In genomic region chr10:43322769-43323168, GRCh38 we compare ENCODE assay signal across 8 cellular contexts. TPM values are rescaled to one million over a fixed set of nuclear protein-coding genes. Genes with fewer than 3 reads are reported as not detected.
DNase-seq lines count a peak whose midpoint lies in the region; ATAC-seq lines count a peak whose summit lies in the region.

No MANE protein-coding gene starts in this region.

- peak; percentile 51 to 79 for DNase-seq in NCI-H187 (lab: John Stamatoyannopoulos, UW)
- peak; percentile 86 to 88 for DNase-seq in activated T-cell treated with anti-CD3 and anti-CD28 coated beads, Interleukin-2, amount 50 U/mL, for 48 hours
- DNase-seq in epithelial cell of prostate (ENCODE audit: low read depth, low spot score): peak; percentile 29
- peak; percentile 95 for DNase-seq in mesenteric fat pad (ENCODE audit: low spot score)
- DNase-seq in stimulated activated CD4-positive, alpha-beta T cell treated with anti-CD3 and anti-CD28 coated beads, TNF-alpha, amount 100 ng/mL, for 24 hours (ENCODE audit: low read depth in 3 of 3): peak; percentile 65 to 88 (median 67)
- no peak for DNase-seq in AML-193 (lab: John Stamatoyannopoulos, UW)
- no peak for DNase-seq in HuH-7.5 (ENCODE audit: low spot score)

- peak; percentile 92 for ATAC-seq in GM19463 (IDR thresholded peaks at IDR 0.05; ENCODE audit: unreplicated experiment)

- no peak overlapping the region for H3K27ac ChIP-seq in epithelial cell of prostate

RNA-seq across cellular contexts. Expression of gene FXYD4, which starts 48.7 kb away (rescaled TPM):
- total RNA-seq in mesenteric fat pad: not detected

RNA-seq across cellular contexts. Expression of gene RASGEF1A, which starts 55.9 kb away (rescaled TPM):
- 1.8 TPM for total RNA-seq in mesenteric fat pad

Comparison
In these comparisons a context has a peak if more than half of its experiments do, and no peak if none do; other contexts are left out.
1. DNase-seq: peak in NCI-H187 (2 of 2), activated T-cell treated with anti-CD3 and anti-CD28 coated beads, Interleukin-2, amount 50 U/mL, for 48 hours (2 of 2), epithelial cell of prostate (single experiment), mesenteric fat pad (single experiment) and stimulated activated CD4-positive, alpha-beta T cell treated with anti-CD3 and anti-CD28 coated beads, TNF-alpha, amount 100 ng/mL, for 24 hours (3 of 3); none in AML-193 (0 of 2) and HuH-7.5 (single experiment).